Comparison of ENCODE assay signal across 1 cellular context in the genomic region with DNA sequence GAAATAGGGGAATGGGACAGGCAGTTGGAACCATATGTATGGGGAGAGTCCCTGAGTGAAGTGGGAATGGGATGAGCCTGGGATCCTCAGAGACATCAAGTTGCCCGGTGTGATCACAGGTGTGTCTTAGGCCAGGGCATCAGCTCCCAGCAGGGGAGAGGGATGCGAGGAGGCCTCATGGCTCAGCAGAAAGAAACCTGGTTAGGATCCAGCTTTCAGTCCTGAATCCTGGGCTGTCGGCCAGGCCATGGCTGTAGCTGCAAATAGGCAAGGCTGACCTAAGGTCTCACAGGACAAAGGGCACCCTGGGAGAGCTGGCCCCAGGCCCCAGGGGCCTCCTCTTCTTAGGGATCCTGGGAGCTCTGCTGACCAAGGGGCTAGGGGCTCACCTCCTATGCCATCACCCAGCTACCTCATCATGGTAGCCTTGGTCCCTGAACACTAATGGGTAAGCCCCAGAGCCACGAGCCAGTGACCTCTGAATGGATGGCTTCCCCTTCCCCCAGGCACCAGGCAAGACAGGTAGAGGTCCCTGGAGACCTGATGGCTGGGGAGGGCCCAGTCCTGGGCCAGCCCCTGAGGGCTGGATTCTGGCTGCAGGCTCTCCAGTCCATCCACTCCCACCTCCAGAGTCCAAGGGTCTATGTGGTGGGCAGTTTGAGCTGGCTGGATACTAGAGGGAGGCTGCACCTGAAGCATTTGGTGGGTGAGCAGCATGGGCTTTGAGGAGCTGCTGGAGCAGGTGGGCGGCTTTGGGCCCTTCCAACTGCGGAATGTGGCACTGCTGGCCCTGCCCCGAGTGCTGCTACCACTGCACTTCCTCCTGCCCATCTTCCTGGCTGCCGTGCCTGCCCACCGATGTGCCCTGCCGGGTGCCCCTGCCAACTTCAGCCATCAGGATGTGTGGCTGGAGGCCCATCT.
TF ChIP-seq lines count a peak whose summit lies in the region.

A gene with protein sequence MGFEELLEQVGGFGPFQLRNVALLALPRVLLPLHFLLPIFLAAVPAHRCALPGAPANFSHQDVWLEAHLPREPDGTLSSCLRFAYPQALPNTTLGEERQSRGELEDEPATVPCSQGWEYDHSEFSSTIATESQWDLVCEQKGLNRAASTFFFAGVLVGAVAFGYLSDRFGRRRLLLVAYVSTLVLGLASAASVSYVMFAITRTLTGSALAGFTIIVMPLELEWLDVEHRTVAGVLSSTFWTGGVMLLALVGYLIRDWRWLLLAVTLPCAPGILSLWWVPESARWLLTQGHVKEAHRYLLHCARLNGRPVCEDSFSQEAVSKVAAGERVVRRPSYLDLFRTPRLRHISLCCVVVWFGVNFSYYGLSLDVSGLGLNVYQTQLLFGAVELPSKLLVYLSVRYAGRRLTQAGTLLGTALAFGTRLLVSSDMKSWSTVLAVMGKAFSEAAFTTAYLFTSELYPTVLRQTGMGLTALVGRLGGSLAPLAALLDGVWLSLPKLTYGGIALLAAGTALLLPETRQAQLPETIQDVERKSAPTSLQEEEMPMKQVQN (plus strand): TSS at position 617 of the 921 bp plus-strand sequence. CDS start 99 bp downstream, at position 716.

TF ChIP-seq in HepG2, 621 proteins besides CTCF, POLR2A, EP300 and RAD21 (continued from another document and continues in another):
- TF ChIP-seq ZNF788 (CRISPR knock-in tag; IDR thresholded peaks at IDR 0.05; ENCODE audit: borderline replicate concordance) (no peak), GZF1 (CRISPR knock-in tag; IDR thresholded peaks at IDR 0.05) (no peak; the same call in 1 of the 2 replicates), ZNF460 (CRISPR knock-in tag; IDR thresholded peaks at IDR 0.05; ENCODE audit: borderline replicate concordance) (no peak; the same call in 1 of the 2 replicates), ZNF430 (CRISPR knock-in tag; IDR thresholded peaks at IDR 0.05) (no peak; the same call in 1 of the 2 replicates), ZFYVE20 (CRISPR knock-in tag; IDR thresholded peaks at IDR 0.05; ENCODE audit: borderline replicate concordance, low read depth) (0 out of 2 replicates have a peak, but pooled peaks have one; percentile 21), NR2C2 (CRISPR knock-in tag; IDR thresholded peaks at IDR 0.05; ENCODE audit: borderline replicate concordance) (peak; percentile 49), SIX4 (CRISPR knock-in tag; IDR thresholded peaks at IDR 0.05) (no peak), MTF1 (CRISPR knock-in tag; IDR thresholded peaks at IDR 0.05) (no peak), FLYWCH1 (CRISPR knock-in tag; IDR thresholded peaks at IDR 0.05) (no peak), NR1H2 (CRISPR knock-in tag; IDR thresholded peaks at IDR 0.05; ENCODE audit: borderline replicate concordance, low read depth) (no peak), CENPT (CRISPR knock-in tag; IDR thresholded peaks at IDR 0.05; ENCODE audit: low read depth) (peak; percentile 70), ZFP36L2 (CRISPR knock-in tag; IDR thresholded peaks at IDR 0.05) (no peak), BHLHE40 (IDR thresholded peaks at IDR 0.05; ENCODE audit: low read length) (no peak), ZFAT (CRISPR knock-in tag; conservative IDR thresholded peaks at IDR 0.05) (no peak), JDP2 (CRISPR knock-in tag; IDR thresholded peaks at IDR 0.05; ENCODE audit: borderline replicate concordance) (no peak), FOSL1 (CRISPR knock-in tag; IDR thresholded peaks at IDR 0.05; ENCODE audit: borderline replicate concordance) (no peak), ZFP62 (CRISPR knock-in tag; IDR thresholded peaks at IDR 0.05) (no peak), ZNF343 (CRISPR knock-in tag; IDR thresholded peaks at IDR 0.05) (0 out of 2 replicates have a peak, but pooled peaks have one; percentile 63), ARHGAP35 (CRISPR knock-in tag; IDR thresholded peaks at IDR 0.05; ENCODE audit: borderline replicate concordance) (no peak), ZNF337 (CRISPR knock-in tag; IDR thresholded peaks at IDR 0.05; ENCODE audit: borderline replicate concordance, low read depth) (no peak), FOXO1 (CRISPR knock-in tag; IDR thresholded peaks at IDR 0.05) (no peak), MED8 (CRISPR knock-in tag; IDR thresholded peaks at IDR 0.05; ENCODE audit: insufficient replicate concordance) (no peak), ZNF678 (CRISPR knock-in tag; IDR thresholded peaks at IDR 0.05) (0 out of 2 replicates have a peak, but pooled peaks have one; percentile 33), ZNF34 (CRISPR knock-in tag; IDR thresholded peaks at IDR 0.05; ENCODE audit: borderline replicate concordance) (0 out of 2 replicates have a peak, but pooled peaks have one; percentile 69), FOXJ3 (CRISPR knock-in tag; IDR thresholded peaks at IDR 0.05; ENCODE audit: borderline replicate concordance) (no peak), ZKSCAN1 (IDR thresholded peaks at IDR 0.05; ENCODE audit: low read length) (no peak), FIP1L1 (IDR thresholded peaks at IDR 0.05; ENCODE audit: borderline replicate concordance, insufficient read depth, low read depth, low read length) (no peak), NPAS2 (CRISPR knock-in tag; IDR thresholded peaks at IDR 0.05; ENCODE audit: borderline replicate concordance) (no peak), SCMH1 (CRISPR knock-in tag; IDR thresholded peaks at IDR 0.05; ENCODE audit: borderline replicate concordance) (no peak)
- TF ChIP-seq, protein P1, sequence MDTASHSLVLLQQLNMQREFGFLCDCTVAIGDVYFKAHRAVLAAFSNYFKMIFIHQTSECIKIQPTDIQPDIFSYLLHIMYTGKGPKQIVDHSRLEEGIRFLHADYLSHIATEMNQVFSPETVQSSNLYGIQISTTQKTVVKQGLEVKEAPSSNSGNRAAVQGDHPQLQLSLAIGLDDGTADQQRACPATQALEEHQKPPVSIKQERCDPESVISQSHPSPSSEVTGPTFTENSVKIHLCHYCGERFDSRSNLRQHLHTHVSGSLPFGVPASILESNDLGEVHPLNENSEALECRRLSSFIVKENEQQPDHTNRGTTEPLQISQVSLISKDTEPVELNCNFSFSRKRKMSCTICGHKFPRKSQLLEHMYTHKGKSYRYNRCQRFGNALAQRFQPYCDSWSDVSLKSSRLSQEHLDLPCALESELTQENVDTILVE (CRISPR knock-in tag; IDR thresholded peaks at IDR 0.05): no peak
- TF ChIP-seq, protein P2, sequence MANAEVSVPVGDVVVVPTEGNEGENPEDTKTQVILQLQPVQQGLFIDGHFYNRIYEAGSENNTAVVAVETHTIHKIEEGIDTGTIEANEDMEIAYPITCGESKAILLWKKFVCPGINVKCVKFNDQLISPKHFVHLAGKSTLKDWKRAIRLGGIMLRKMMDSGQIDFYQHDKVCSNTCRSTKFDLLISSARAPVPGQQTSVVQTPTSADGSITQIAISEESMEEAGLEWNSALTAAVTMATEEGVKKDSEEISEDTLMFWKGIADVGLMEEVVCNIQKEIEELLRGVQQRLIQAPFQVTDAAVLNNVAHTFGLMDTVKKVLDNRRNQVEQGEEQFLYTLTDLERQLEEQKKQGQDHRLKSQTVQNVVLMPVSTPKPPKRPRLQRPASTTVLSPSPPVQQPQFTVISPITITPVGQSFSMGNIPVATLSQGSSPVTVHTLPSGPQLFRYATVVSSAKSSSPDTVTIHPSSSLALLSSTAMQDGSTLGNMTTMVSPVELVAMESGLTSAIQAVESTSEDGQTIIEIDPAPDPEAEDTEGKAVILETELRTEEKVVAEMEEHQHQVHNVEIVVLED (CRISPR knock-in tag; IDR thresholded peaks at IDR 0.05; ENCODE audit: borderline replicate concordance): no peak
- TF ChIP-seq, protein P3, sequence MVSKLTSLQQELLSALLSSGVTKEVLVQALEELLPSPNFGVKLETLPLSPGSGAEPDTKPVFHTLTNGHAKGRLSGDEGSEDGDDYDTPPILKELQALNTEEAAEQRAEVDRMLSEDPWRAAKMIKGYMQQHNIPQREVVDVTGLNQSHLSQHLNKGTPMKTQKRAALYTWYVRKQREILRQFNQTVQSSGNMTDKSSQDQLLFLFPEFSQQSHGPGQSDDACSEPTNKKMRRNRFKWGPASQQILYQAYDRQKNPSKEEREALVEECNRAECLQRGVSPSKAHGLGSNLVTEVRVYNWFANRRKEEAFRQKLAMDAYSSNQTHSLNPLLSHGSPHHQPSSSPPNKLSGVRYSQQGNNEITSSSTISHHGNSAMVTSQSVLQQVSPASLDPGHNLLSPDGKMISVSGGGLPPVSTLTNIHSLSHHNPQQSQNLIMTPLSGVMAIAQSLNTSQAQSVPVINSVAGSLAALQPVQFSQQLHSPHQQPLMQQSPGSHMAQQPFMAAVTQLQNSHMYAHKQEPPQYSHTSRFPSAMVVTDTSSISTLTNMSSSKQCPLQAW (CRISPR knock-in tag; IDR thresholded peaks at IDR 0.05): peak; percentile 52; the same call in 1 of the 2 replicates
- TF ChIP-seq, protein P4, sequence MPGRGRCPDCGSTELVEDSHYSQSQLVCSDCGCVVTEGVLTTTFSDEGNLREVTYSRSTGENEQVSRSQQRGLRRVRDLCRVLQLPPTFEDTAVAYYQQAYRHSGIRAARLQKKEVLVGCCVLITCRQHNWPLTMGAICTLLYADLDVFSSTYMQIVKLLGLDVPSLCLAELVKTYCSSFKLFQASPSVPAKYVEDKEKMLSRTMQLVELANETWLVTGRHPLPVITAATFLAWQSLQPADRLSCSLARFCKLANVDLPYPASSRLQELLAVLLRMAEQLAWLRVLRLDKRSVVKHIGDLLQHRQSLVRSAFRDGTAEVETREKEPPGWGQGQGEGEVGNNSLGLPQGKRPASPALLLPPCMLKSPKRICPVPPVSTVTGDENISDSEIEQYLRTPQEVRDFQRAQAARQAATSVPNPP (CRISPR knock-in tag; IDR thresholded peaks at IDR 0.05): no peak; the same call in 1 of the 2 replicates
- TF ChIP-seq, protein P5, sequence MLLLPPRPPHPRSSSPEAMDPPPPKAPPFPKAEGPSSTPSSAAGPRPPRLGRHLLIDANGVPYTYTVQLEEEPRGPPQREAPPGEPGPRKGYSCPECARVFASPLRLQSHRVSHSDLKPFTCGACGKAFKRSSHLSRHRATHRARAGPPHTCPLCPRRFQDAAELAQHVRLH (CRISPR knock-in tag; IDR thresholded peaks at IDR 0.05; ENCODE audit: borderline replicate concordance, low read depth): no peak
- TF ChIP-seq, protein P6, sequence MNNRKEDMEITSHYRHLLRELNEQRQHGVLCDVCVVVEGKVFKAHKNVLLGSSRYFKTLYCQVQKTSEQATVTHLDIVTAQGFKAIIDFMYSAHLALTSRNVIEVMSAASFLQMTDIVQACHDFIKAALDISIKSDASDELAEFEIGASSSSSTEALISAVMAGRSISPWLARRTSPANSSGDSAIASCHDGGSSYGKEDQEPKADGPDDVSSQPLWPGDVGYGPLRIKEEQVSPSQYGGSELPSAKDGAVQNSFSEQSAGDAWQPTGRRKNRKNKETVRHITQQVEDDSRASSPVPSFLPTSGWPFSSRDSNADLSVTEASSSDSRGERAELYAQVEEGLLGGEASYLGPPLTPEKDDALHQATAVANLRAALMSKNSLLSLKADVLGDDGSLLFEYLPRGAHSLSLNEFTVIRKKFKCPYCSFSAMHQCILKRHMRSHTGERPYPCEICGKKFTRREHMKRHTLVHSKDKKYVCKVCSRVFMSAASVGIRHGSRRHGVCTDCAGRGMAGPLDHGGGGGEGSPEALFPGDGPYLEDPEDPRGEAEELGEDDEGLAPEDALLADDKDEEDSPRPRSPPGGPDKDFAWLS (CRISPR knock-in tag; IDR thresholded peaks at IDR 0.05; ENCODE audit: borderline replicate concordance): no peak
- TF ChIP-seq, protein P7, sequence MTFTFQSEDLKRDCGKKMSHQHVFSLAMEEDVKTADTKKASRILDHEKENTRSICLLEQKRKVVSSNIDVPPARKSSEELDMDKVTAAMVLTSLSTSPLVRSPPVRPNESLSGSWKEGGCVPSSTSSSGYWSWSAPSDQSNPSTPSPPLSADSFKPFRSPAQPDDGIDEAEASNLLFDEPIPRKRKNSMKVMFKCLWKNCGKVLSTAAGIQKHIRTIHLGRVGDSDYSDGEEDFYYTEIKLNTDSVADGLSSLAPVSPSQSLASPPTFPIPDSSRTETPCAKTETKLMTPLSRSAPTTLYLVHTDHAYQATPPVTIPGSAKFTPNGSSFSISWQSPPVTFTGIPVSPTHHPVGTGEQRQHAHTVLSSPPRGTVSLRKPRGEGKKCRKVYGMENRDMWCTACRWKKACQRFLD (CRISPR knock-in tag; IDR thresholded peaks at IDR 0.05; ENCODE audit: borderline replicate concordance): no peak
- TF ChIP-seq, protein P8, sequence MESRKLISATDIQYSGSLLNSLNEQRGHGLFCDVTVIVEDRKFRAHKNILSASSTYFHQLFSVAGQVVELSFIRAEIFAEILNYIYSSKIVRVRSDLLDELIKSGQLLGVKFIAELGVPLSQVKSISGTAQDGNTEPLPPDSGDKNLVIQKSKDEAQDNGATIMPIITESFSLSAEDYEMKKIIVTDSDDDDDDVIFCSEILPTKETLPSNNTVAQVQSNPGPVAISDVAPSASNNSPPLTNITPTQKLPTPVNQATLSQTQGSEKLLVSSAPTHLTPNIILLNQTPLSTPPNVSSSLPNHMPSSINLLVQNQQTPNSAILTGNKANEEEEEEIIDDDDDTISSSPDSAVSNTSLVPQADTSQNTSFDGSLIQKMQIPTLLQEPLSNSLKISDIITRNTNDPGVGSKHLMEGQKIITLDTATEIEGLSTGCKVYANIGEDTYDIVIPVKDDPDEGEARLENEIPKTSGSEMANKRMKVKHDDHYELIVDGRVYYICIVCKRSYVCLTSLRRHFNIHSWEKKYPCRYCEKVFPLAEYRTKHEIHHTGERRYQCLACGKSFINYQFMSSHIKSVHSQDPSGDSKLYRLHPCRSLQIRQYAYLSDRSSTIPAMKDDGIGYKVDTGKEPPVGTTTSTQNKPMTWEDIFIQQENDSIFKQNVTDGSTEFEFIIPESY (CRISPR knock-in tag; IDR thresholded peaks at IDR 0.05): no peak
- TF ChIP-seq, protein P9, sequence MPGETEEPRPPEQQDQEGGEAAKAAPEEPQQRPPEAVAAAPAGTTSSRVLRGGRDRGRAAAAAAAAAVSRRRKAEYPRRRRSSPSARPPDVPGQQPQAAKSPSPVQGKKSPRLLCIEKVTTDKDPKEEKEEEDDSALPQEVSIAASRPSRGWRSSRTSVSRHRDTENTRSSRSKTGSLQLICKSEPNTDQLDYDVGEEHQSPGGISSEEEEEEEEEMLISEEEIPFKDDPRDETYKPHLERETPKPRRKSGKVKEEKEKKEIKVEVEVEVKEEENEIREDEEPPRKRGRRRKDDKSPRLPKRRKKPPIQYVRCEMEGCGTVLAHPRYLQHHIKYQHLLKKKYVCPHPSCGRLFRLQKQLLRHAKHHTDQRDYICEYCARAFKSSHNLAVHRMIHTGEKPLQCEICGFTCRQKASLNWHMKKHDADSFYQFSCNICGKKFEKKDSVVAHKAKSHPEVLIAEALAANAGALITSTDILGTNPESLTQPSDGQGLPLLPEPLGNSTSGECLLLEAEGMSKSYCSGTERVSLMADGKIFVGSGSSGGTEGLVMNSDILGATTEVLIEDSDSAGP (CRISPR knock-in tag; IDR thresholded peaks at IDR 0.05; ENCODE audit: borderline replicate concordance): peak; percentile 77
- TF ChIP-seq, protein P10, sequence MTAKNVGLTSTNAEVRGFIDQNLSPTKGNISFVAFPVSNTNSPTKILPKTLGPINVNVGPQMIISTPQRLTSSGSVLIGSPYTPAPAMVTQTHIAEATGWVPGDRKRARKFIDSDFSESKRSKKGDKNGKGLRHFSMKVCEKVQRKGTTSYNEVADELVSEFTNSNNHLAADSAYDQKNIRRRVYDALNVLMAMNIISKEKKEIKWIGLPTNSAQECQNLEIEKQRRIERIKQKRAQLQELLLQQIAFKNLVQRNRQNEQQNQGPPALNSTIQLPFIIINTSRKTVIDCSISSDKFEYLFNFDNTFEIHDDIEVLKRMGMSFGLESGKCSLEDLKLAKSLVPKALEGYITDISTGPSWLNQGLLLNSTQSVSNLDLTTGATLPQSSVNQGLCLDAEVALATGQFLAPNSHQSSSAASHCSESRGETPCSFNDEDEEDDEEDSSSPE (CRISPR knock-in tag; IDR thresholded peaks at IDR 0.05): no peak
